7 cellular contexts compared by ENCODE assay signal in the genomic region with DNA sequence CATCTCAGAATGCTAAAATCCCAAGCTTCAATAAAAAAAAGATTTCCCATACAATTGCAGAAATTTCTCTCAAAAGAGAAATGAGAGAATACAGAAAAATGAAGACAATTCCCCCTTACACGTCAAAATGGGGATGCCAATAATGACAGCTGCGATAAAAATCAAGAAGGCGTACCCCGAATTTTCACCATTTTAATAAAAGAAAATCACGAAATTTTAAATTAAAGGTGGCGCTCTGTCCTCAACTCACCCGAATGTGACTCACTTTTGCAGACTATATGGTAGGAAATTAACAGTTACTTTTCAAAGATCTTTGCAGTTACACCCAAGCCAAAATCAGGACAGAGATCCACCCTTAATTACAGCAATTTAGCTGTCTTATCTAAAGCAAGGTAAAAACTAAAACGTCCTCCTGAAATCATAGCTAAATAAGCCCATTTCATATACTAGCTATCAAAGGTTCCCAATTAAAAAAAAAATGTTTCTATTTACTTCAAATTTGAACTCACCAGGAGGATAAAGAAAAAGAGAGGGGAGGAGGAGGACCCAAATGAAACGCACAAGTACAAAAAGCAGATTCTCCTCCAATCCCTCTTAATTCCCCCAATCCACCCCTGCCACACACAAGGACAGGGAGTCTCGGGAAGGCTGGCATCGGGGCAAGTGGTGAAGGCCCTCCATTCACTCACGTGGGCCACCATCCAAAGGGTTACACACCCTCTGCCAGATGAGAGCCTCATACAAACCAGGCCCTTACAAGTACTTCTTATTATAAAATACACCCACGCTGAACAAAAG. TPM values are rescaled to one million over a fixed set of nuclear protein-coding genes. Genes with fewer than 3 reads are reported as not detected.
DNase-seq lines count a peak whose midpoint lies in the region; ATAC-seq, FAIRE-seq and TF ChIP-seq lines count a peak whose summit lies in the region.

No MANE protein-coding gene starts in this region.

- no peak overlapping the region for H2AFZ ChIP-seq in keratinocyte (ENCODE audit: control insufficient read depth, low read length)

- dilution Hi-C loops in keratinocyte (cut with MboI; ENCODE audit: extremely low pct_ligation_motif_present, low sequenced_read_pairs): no loop called here

- H3K27ac ChIP-seq in adrenal gland (no peak overlapping the region), keratinocyte (ENCODE audit: control insufficient read depth, insufficient read depth, low read length) (peak overlapping the region; percentile 91), stomach (peak overlapping the region in 1 of 5 donors; percentile 99)

- intact Hi-C loops in adrenal gland (cut with DNase I): no loop called here
- intact Hi-C loops in stomach (cut with DNase I; ENCODE audit: low total_unique reads): no loop called here

- TF ChIP-seq POLR2A in adrenal gland (IDR thresholded peaks at IDR 0.05) (no peak), stomach (IDR thresholded peaks at IDR 0.05) (no peak)

- peak overlapping the region; percentile 94 for H3K9ac ChIP-seq in keratinocyte (ENCODE audit: control insufficient read depth, extremely low read depth, insufficient read depth, low read length)

- peaks cover 59% of the 10 kb centered on the region for H3K79me2 ChIP-seq in keratinocyte (ENCODE audit: control insufficient read depth, insufficient read depth, low read length)

- no peak for TF ChIP-seq EP300 in stomach (IDR thresholded peaks at IDR 0.05)

- 64 to 71% (median 69%) methylated on average over 13 of the region's 13 CpGs for WGBS in adrenal gland, 4 donors
- 54 to 63% (median 61%) methylated on average over 13 of the region's 13 CpGs for WGBS in stomach, 5 donors

- H3K36me3 ChIP-seq in MG63 (no peaks in the 10 kb centered on the region), adrenal gland (replicated peaks in 1 of 2) (no peaks in the 10 kb centered on the region), keratinocyte (ENCODE audit: control insufficient read depth in 2 of 2, extremely low read depth in 1 of 2, insufficient read depth in 2 of 2, low read length in 2 of 2) (no peaks in the 10 kb centered on the region), stomach (no peaks in the 10 kb centered on the region)

- DNase-seq in MG63: peak; percentile 65
- peak; percentile 7 to 56 (median 25) for DNase-seq in adrenal gland
- no peak for DNase-seq in keratinocyte (ENCODE audit: low read depth, low spot score)
- DNase-seq in stomach: no peak
- DNase-seq in NCI-H1436 (lab: John Stamatoyannopoulos, UW): no peak

- no peaks in the 10 kb centered on the region for H3K9me1 ChIP-seq in keratinocyte (ENCODE audit: control insufficient read depth, extremely low read depth, insufficient read depth, low read length)

- FAIRE-seq in keratinocyte (lab: Jason Lieb, UNC): peak; percentile 46

- H4K20me1 ChIP-seq in keratinocyte (ENCODE audit: control insufficient read depth, extremely low read depth, insufficient read depth, low read length): peaks cover 2% of the 10 kb centered on the region

- TF ChIP-seq CTCF in adrenal gland (IDR thresholded peaks at IDR 0.05) (no peak), keratinocyte (optimal IDR thresholded peaks at IDR 0.05 in 1 of 3, IDR thresholded peaks at IDR 0.05 in 1 of 3, conservative IDR thresholded peaks at IDR 0.05 in 1 of 3; ENCODE audit: extremely low read depth in 1 of 3, insufficient read depth in 2 of 3, low read length in 3 of 3) (no peak), stomach (IDR thresholded peaks at IDR 0.05) (no peak)

- no peak for ATAC-seq in HG03469 (IDR thresholded peaks at IDR 0.05; ENCODE audit: unreplicated experiment)

- H3K4me1 ChIP-seq in adrenal gland (replicated peaks in 1 of 2) (peaks cover 0 to 23% of the 10 kb centered on the region in 2 donors), keratinocyte (ENCODE audit: control insufficient read depth, extremely low read depth, insufficient read depth, low read length) (peaks cover 25% of the 10 kb centered on the region), stomach (peaks cover 8 to 49% (median 30%) of the 10 kb centered on the region in 4 donors)

- H3K9me3 ChIP-seq in MG63 (no peaks in the 10 kb centered on the region), adrenal gland (replicated peaks in 1 of 3) (peaks cover 0 to 5% (median 0%) of the 10 kb centered on the region in 3 donors), keratinocyte (ENCODE audit: control insufficient read depth, low read depth, low read length) (no peaks in the 10 kb centered on the region), stomach (no peaks in the 10 kb centered on the region)

- peak overlapping the region; percentile 92 for H3K4me3 ChIP-seq in GM08714 (ENCODE audit: low read length)
- peak overlapping the region; percentile 89 for H3K4me3 ChIP-seq in MG63
- H3K4me3 ChIP-seq in adrenal gland: peak overlapping the region in 2 of 4 donors; percentile 67 to 83
- peak overlapping the region; percentile 88 to 95 (median 89) for H3K4me3 ChIP-seq in keratinocyte (ENCODE audit: control insufficient read depth in 2 of 3, extremely low read depth in 1 of 3, insufficient read depth in 2 of 3, low read depth in 1 of 3, low read length in 3 of 3)
- peak overlapping the region; percentile 83 to 93 (median 90) for H3K4me3 ChIP-seq in stomach

- H3K27me3 ChIP-seq in MG63: no peaks in the 10 kb centered on the region
- no peaks in the 10 kb centered on the region for H3K27me3 ChIP-seq in adrenal gland
- H3K27me3 ChIP-seq in keratinocyte (ENCODE audit: control insufficient read depth, extremely low read depth, insufficient read depth, low read length): no peaks in the 10 kb centered on the region
- H3K27me3 ChIP-seq in stomach: no peaks in the 10 kb centered on the region

- H3K4me2 ChIP-seq in keratinocyte (ENCODE audit: control insufficient read depth, extremely low read depth, insufficient read depth, low read depth, low read length): peak overlapping the region; percentile 95

RNA-seq across cellular contexts. Expression of a gene that starts 1.9 kb away (rescaled TPM):
- total RNA-seq in MG63 (2014; rRNA removed; shearing (Covaris generic); ENCODE audit: low replicate concordance): 14.3 and 22.4 TPM in 2 replicates
- total RNA-seq in adrenal gland (10 to 100 TPM; 14.3 to 23.8 (median 17.4) TPM), stomach (10 to 100 TPM; 15.8 to 84.1 (median 31.0) TPM)
- polyA plus RNA-seq in adrenal gland (10 to 100 TPM in 1 of 3 donors, 1 to 10 TPM in 2; 6.3 to 23.5 (median 7.2) TPM), keratinocyte (16.4 to 24.6 TPM (median 16.8 TPM) in 3 replicates), stomach (1 to 10 TPM; 3.5 to 4.7 (median 4.0) TPM)
- polyA plus RNA-seq in keratinocyte (2011; ENCODE audit: low read depth): 25.9 TPM
- polyA plus RNA-seq in keratinocyte (2011; cell fraction: cytosol; rRNA removed): 7.0 and 12.9 TPM in 2 replicates
- polyA plus RNA-seq in keratinocyte (2011; cell fraction: nucleus; rRNA removed): 42.6 and 56.0 TPM in 2 replicates
- 19.3 and 21.5 TPM in 2 replicates for polyA plus RNA-seq in keratinocyte (2012; ENCODE audit: low replicate concordance)
- 7.5 to 50.0 TPM (median 24.9 TPM) in 3 replicates for polyA minus RNA-seq in keratinocyte
- 10.0 TPM for polyA minus RNA-seq in keratinocyte (2011; cell fraction: cytosol; rRNA and poly(A)+ RNA removed)
- 51.7 and 95.3 TPM in 2 replicates for polyA minus RNA-seq in keratinocyte (2011; cell fraction: nucleus; rRNA and poly(A)+ RNA removed)

Comparison
In these comparisons a context has a peak if more than half of its experiments do, and no peak if none do; other contexts are left out.
1. DNase-seq: peak in MG63 (single experiment) and adrenal gland (7 of 7); none in keratinocyte (single experiment), stomach (single experiment) and NCI-H1436 (single experiment).